8 cellular contexts compared by ENCODE assay signal in the genomic region with DNA sequence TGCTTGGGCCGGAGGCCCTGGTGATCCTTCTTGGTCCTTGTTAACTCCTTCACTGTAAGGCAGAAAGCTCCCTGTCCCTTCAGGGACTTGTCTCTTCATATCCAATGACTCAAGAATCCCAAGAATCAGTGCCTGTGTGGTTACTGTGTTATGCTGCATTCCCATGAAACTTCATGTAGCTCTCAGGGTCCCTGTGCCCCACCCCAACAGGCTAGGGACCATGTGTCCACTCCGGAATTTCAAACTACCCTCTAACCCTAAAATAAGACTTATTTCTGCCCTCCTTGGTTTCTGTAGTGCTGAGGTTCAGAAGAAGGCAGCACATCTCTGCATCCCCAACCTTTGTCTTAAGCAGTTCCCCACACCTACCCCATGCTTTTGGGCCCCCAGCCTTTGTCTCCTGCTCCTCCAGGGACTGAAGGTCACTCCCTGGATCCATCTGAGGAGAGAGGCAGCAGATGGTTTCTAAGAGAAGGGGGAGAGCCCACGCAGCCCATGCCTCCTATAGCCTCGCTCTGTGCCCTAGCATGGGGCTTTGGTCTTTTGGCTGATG. TPM values are rescaled to one million over a fixed set of nuclear protein-coding genes. Genes with fewer than 3 reads are reported as not detected.
DNase-seq lines count a peak whose midpoint lies in the region; ATAC-seq and TF ChIP-seq lines count a peak whose summit lies in the region.
"Had no signal": no experiment of that assay in that cellular context is flagged by ENCODE, and none has a peak within 500 bp of the region (broad histone marks: within the 10 kb centered on the region; RNA-seq: fewer than 3 reads in every experiment).

No MANE protein-coding gene starts in this region.

- peak; percentile 76 for DNase-seq in astrocyte of the hippocampus (ENCODE audit: low read depth, low spot score)
- peak; percentile 65 for DNase-seq in left kidney (ENCODE audit: low read depth, low spot score)
- no peak for DNase-seq in thoracic aorta (ENCODE audit: low spot score)
- no peak for DNase-seq in DMS53 treated with DMSO at 0.1 percent for 48 hours (lab: John Stamatoyannopoulos, UW; ENCODE audit: unreplicated experiment)
- no peak for DNase-seq in kidney glomerular epithelial cell (lab: John Stamatoyannopoulos, UW)
- DNase-seq: activated CD4-positive, alpha-beta T cell treated with anti-CD3 and anti-CD28 coated beads for 48 hours had no signal

- H3K9me3 ChIP-seq in HUES64 (ENCODE audit: insufficient read depth, low read depth, low read length), result no peaks in the 10 kb centered on the region
- H3K9me3 ChIP-seq in thoracic aorta, result no peaks in the 10 kb centered on the region

- H3K4me1 ChIP-seq in HUES64 (ENCODE audit: insufficient read depth, low read length) (peaks cover 29% of the 10 kb centered on the region), thoracic aorta (ENCODE audit: control insufficient read depth in 1 of 2, low read depth in 2 of 2) (peaks cover 0 to 26% of the 10 kb centered on the region in 2 donors)

- H3K4me3 ChIP-seq in HUES64 (ENCODE audit: low read length), result peak overlapping the region; percentile 62
- peak overlapping the region; percentile 85 for H3K4me3 ChIP-seq in thoracic aorta

- peak overlapping the region; percentile 48; the same call in 1 of the 2 replicates for H3K9ac ChIP-seq in HUES64 (ENCODE audit: low read depth, low read length)

- H3K27ac ChIP-seq in HUES64 (ENCODE audit: low read depth, low read length) (no peak overlapping the region), thoracic aorta (peak overlapping the region; percentile 82 to 85)

- 31% methylated on average over 4 of the region's 4 CpGs for WGBS in HUES64

- ATAC-seq in thoracic aorta (ENCODE audit: insufficient number of reproducible peaks, low FRiP score, low read depth) (no peak), HG02678 (IDR thresholded peaks at IDR 0.05; ENCODE audit: unreplicated experiment) (no peak)

- H3K27me3 ChIP-seq in HUES64 (ENCODE audit: insufficient read depth, low read length), result peaks cover 56% of the 10 kb centered on the region
- H3K27me3 ChIP-seq in thoracic aorta (replicated peaks; ENCODE audit: insufficient read depth), result no peaks in the 10 kb centered on the region

- H3K36me3 ChIP-seq in HUES64 (ENCODE audit: insufficient read depth, low read length) (0 out of 2 replicates have a peak, but pooled peaks cover 1% of the 10 kb centered on the region), thoracic aorta (peaks cover 15% of the 10 kb centered on the region)

- no peak for TF ChIP-seq CTCF in thoracic aorta (IDR thresholded peaks at IDR 0.05)

RNA-seq across cellular contexts. Expression of gene MAP1A, which starts 0.5 kb away (rescaled TPM):
- 3.7 TPM for polyA plus RNA-seq in HUES64 (2013, experiment 1 of 2)
- polyA plus RNA-seq in HUES64 (2013, experiment 2 of 2), result 3.2 TPM
- 10 to 100 TPM; 29.8 to 39.4 TPM for total RNA-seq in thoracic aorta

RNA-seq across cellular contexts. Expression of gene TP53BP1, which starts 23.9 kb away (rescaled TPM):
- polyA plus RNA-seq in HUES64 (2013, experiment 1 of 2), result 49.3 TPM
- 41.8 TPM for polyA plus RNA-seq in HUES64 (2013, experiment 2 of 2)
- total RNA-seq in thoracic aorta, result 10 to 100 TPM; 23.2 to 31.5 TPM

Comparison
In these comparisons a context has a peak if more than half of its experiments do, and no peak if none do; other contexts are left out.
1. DNase-seq: peak in astrocyte of the hippocampus (single experiment) and left kidney (single experiment); none in thoracic aorta (single experiment), DMS53 treated with DMSO at 0.1 percent for 48 hours (single experiment) and kidney glomerular epithelial cell (single experiment).